Comparison of ENCODE assay signal across 11 cellular contexts in the genomic region with DNA sequence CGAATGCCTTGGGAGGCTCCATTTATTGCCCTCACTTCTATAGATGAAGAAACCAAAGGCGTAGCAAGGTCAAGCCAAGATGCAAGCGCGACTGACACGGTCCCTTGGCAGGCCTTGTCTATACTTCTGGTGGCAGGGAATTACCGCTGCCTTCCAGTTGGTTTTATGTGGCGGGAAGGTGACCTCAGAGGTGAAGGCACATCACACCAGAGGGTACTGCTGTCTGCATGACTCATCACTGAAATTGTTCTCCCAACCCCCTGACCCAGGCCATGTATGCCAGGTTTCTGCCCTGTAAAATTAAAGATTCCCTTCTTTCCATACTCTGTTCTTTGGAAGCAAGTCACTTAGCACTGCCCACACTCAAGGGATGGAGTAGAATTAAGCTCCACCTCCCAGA. TPM values are rescaled to one million over a fixed set of nuclear protein-coding genes. Genes with fewer than 3 reads are reported as not detected.
DNase-seq lines count a peak whose midpoint lies in the region; ATAC-seq and TF ChIP-seq lines count a peak whose summit lies in the region.
"Had no signal": no experiment of that assay in that cellular context is flagged by ENCODE, and none has a peak within 500 bp of the region (broad histone marks: within the 10 kb centered on the region; RNA-seq: fewer than 3 reads in every experiment).

No MANE protein-coding gene starts in this region.

- H3K9me3 Mint-ChIP-seq in activated CD4-positive, alpha-beta T cell treated with anti-CD3 and anti-CD28 coated beads, Interleukin-2, amount 10 ng/mL, durations not matched to agents 7 days and 5 days = no peaks in the 10 kb centered on the region

- H4K20me1 ChIP-seq in GM23248 (ENCODE audit: insufficient read depth) = no peaks in the 10 kb centered on the region; the same call in 1 of the 2 replicates
- no peaks in the 10 kb centered on the region for H4K20me1 ChIP-seq in SK-N-SH (ENCODE audit: insufficient read depth)

- H3K27me3 Mint-ChIP-seq in activated CD4-positive, alpha-beta T cell treated with anti-CD3 and anti-CD28 coated beads, Interleukin-2, amount 10 ng/mL, durations not matched to agents 7 days and 5 days = peaks cover 5% of the 10 kb centered on the region

- H3K36me3 Mint-ChIP-seq in activated CD4-positive, alpha-beta T cell treated with anti-CD3 and anti-CD28 coated beads, Interleukin-2, amount 10 ng/mL, durations not matched to agents 7 days and 5 days (ENCODE audit: low read depth) = no peaks in the 10 kb centered on the region
- H3K36me3 Mint-ChIP-seq: naive thymus-derived CD8-positive, alpha-beta T cell had no signal

- H2AFZ ChIP-seq in GM23248 = no peak overlapping the region
- H2AFZ ChIP-seq in SK-N-SH (ENCODE audit: low read depth) = no peak overlapping the region

- DNase-seq in GM23248 (peak; percentile 44), SK-N-SH (no peak), fibroblast of villous mesenchyme (ENCODE audit: low read depth) (peak; percentile 72), skeletal muscle cell (ENCODE audit: low read depth) (peak; percentile 58), upper lobe of right lung (no peak)
- no peak for DNase-seq in activated CD4-positive, alpha-beta T cell treated with anti-CD3 and anti-CD28 coated beads, Interleukin-2, amount 10 ng/mL, durations not matched to agents 7 days and 5 days
- DNase-seq: naive thymus-derived CD8-positive, alpha-beta T cell; stimulated activated CD4-positive, alpha-beta T cell treated with anti-CD3 and anti-CD28 coated beads, Interleukin-4, amount 100 ng/mL, for 24 hours; uterus had no signal

- peaks cover 58% of the 10 kb centered on the region for H3K4me1 ChIP-seq in GM23248 (ENCODE audit: insufficient read depth)
- H3K4me1 ChIP-seq in SK-N-SH (ENCODE audit: control insufficient read depth in 1 of 2, insufficient read depth in 2 of 2, low read depth in 1 of 2, low read length in 1 of 2) = peaks cover 0 to 35% of the 10 kb centered on the region in 2 experiments; a peak in 3 of 4 replicates
- peaks cover 68% of the 10 kb centered on the region for H3K4me1 ChIP-seq in upper lobe of right lung

- no peak for TF ChIP-seq EP300 in SK-N-SH (IDR thresholded peaks at IDR 0.05; ENCODE audit: borderline replicate concordance in 1 of 2, low read depth in 1 of 2, low read length in 1 of 2)

- WGBS in GM23248 (ENCODE audit: low coverage in 1 of 2, low lambda C conversion rate in 2 of 2, missing lambda C conversion rate in 2 of 2), 2 experiments = 96 to 98% methylated on average over 7 of the region's 7 CpGs
- WGBS in SK-N-SH (ENCODE audit: low lambda C conversion rate) = 90% methylated on average over 7 of the region's 7 CpGs

- POLR2A ChIA-PET in SK-N-SH (lab: Yijun Ruan, JAX) = no interaction called here
- POLR2A ChIA-PET in activated CD4-positive, alpha-beta T cell treated with anti-CD3 and anti-CD28 coated beads, Interleukin-2, amount 10 ng/mL, durations not matched to agents 7 days and 5 days (lab: Charles Lee) = no interaction called here

- H3K9me2 ChIP-seq in GM23248 (ENCODE audit: insufficient read depth) (no peaks in the 10 kb centered on the region), SK-N-SH (no peaks in the 10 kb centered on the region)

- CTCF ChIA-PET in SK-N-SH (lab: Yijun Ruan, JAX) = interaction anchor here (0.6 kb wide), 1 partner anchor 144 kb away, joined by 4 read pairs; no protein-coding TSS in a partner anchor
- CTCF ChIA-PET in activated CD4-positive, alpha-beta T cell treated with anti-CD3 and anti-CD28 coated beads, Interleukin-2, amount 10 ng/mL, durations not matched to agents 7 days and 5 days (lab: Charles Lee) = no interaction called here

- H3K9ac ChIP-seq in GM23248 (no peak overlapping the region), SK-N-SH (no peak overlapping the region)

- H3K27me3 ChIP-seq in GM23248 (replicated peaks; ENCODE audit: insufficient read depth) (no peaks in the 10 kb centered on the region), SK-N-SH (ENCODE audit: insufficient read depth) (no peaks in the 10 kb centered on the region), upper lobe of right lung (no peaks in the 10 kb centered on the region)
- H3K27me3 ChIP-seq: uterus had no signal

- H3K4me3 ChIP-seq in GM23248 (no peak overlapping the region), SK-N-SH (ENCODE audit: low read depth in 2 of 2, low read length in 1 of 2) (no peak overlapping the region), fibroblast of villous mesenchyme (ENCODE audit: low read depth, low read length) (no peak overlapping the region), skeletal muscle cell (ENCODE audit: low read depth, low read length) (no peak overlapping the region), upper lobe of right lung (no peak overlapping the region)
- H3K4me3 ChIP-seq: uterus had no signal

- H3K4me3 Mint-ChIP-seq in activated CD4-positive, alpha-beta T cell treated with anti-CD3 and anti-CD28 coated beads, Interleukin-2, amount 10 ng/mL, durations not matched to agents 7 days and 5 days = no peak overlapping the region
- H3K4me3 Mint-ChIP-seq: naive thymus-derived CD8-positive, alpha-beta T cell had no signal

- in situ Hi-C loops in GM23248 (cut with MboI) = loop anchor here (25.0 kb wide), 1 partner anchor 194 kb away; no protein-coding TSS in a partner anchor

- intact Hi-C loops in upper lobe of right lung (cut with DNase I) = no loop called here

- H3K36me3 ChIP-seq in GM23248 (ENCODE audit: low read depth) (peaks cover 12% of the 10 kb centered on the region; the same call in 1 of the 2 replicates), SK-N-SH (replicated peaks in 1 of 2; ENCODE audit: control insufficient read depth in 1 of 2, insufficient read depth in 2 of 2, low read length in 1 of 2) (no peaks in the 10 kb centered on the region), upper lobe of right lung (peaks cover 20% of the 10 kb centered on the region)
- H3K36me3 ChIP-seq: uterus had no signal

- no peak for TF ChIP-seq CTCF in SK-N-SH (IDR thresholded peaks at IDR 0.05)
- TF ChIP-seq CTCF in fibroblast of villous mesenchyme (IDR thresholded peaks at IDR 0.05; ENCODE audit: insufficient read depth, low read depth, low read length) = no peak
- no peak for TF ChIP-seq CTCF in upper lobe of right lung (IDR thresholded peaks at IDR 0.05)

- H3K4me1 Mint-ChIP-seq in activated CD4-positive, alpha-beta T cell treated with anti-CD3 and anti-CD28 coated beads, Interleukin-2, amount 10 ng/mL, durations not matched to agents 7 days and 5 days = peaks cover 10% of the 10 kb centered on the region

- ATAC-seq in upper lobe of right lung = no peak
- no peak for ATAC-seq in GM21381 (IDR thresholded peaks at IDR 0.05; ENCODE audit: unreplicated experiment)
- no peak for ATAC-seq in GM19351 (IDR thresholded peaks at IDR 0.05; ENCODE audit: unreplicated experiment)
- ATAC-seq: naive thymus-derived CD8-positive, alpha-beta T cell had no signal

- no peak overlapping the region for H3K4me2 ChIP-seq in GM23248 (ENCODE audit: unreplicated experiment)
- H3K4me2 ChIP-seq in SK-N-SH = no peak overlapping the region

- H3K79me2 ChIP-seq in GM23248 (ENCODE audit: insufficient read depth) = peaks cover 100% of the 10 kb centered on the region
- peaks cover 41% of the 10 kb centered on the region for H3K79me2 ChIP-seq in SK-N-SH (ENCODE audit: insufficient read depth)

- H3K27ac ChIP-seq in GM23248 (no peak overlapping the region), SK-N-SH (ENCODE audit: low read depth in 2 of 2, low read length in 1 of 2) (no peak overlapping the region), upper lobe of right lung (no peak overlapping the region)

- H3K27ac Mint-ChIP-seq in activated CD4-positive, alpha-beta T cell treated with anti-CD3 and anti-CD28 coated beads, Interleukin-2, amount 10 ng/mL, durations not matched to agents 7 days and 5 days = no peak overlapping the region
- H3K27ac Mint-ChIP-seq: naive thymus-derived CD8-positive, alpha-beta T cell had no signal

- H3F3A ChIP-seq in GM23248 (ENCODE audit: insufficient read depth) (peaks cover 61% of the 10 kb centered on the region), SK-N-SH (replicated peaks; ENCODE audit: insufficient read depth) (peaks cover 11% of the 10 kb centered on the region)

- TF ChIP-seq RAD21 in SK-N-SH (IDR thresholded peaks at IDR 0.05; ENCODE audit: low read length) = no peak

- H3K9me3 ChIP-seq in GM23248 (ENCODE audit: low read depth) = no peaks in the 10 kb centered on the region
- H3K9me3 ChIP-seq in SK-N-SH = no peaks in the 10 kb centered on the region
- H3K9me3 ChIP-seq in upper lobe of right lung = no peaks in the 10 kb centered on the region
- H3K9me3 ChIP-seq: uterus had no signal

TF ChIP-seq in SK-N-SH, 30 proteins besides CTCF, POLR2A, EP300 and RAD21 (continues in another document):
- TF ChIP-seq NFIC (IDR thresholded peaks at IDR 0.05; ENCODE audit: borderline replicate concordance) = peak; percentile 7; the same call in 1 of the 2 replicates
- TF ChIP-seq SMC3 (IDR thresholded peaks at IDR 0.05; ENCODE audit: low read depth, low read length) = no peak

RNA-seq across cellular contexts. Expression of a gene that starts 36.1 kb away (rescaled TPM):
- total RNA-seq in GM23248 (2014; rRNA removed; shearing (Covaris generic)) = 46.2 and 66.4 TPM in 2 replicates
- polyA plus RNA-seq in GM23248 (2016; fragmentation: Nextera tagmentation; extraction: Ambion mirVana) = 162 and 163 TPM in 2 replicates
- 85.0 and 91.8 TPM in 2 replicates for polyA plus RNA-seq in SK-N-SH (2012; rRNA removed)
- polyA plus RNA-seq in SK-N-SH (2012; cell fraction: cytosol; rRNA removed) = 103 and 119 TPM in 2 replicates
- polyA plus RNA-seq in SK-N-SH (2012; cell fraction: nucleus; rRNA removed) = 20.4 and 44.9 TPM in 2 replicates
- total RNA-seq in fibroblast of villous mesenchyme = 29.3 and 41.5 TPM in 2 replicates
- total RNA-seq in activated CD4-positive, alpha-beta T cell treated with anti-CD3 and anti-CD28 coated beads, Interleukin-2, amount 10 ng/mL, durations not matched to agents 7 days and 5 days = 10 to 100 TPM; 41.0 to 47.2 TPM
- total RNA-seq in upper lobe of right lung = 63.1 TPM

Comparison
In these comparisons a context has a peak if more than half of its experiments do, and no peak if none do; other contexts are left out.
1. DNase-seq: peak in GM23248 (single experiment), fibroblast of villous mesenchyme (single experiment) and skeletal muscle cell (single experiment); none in SK-N-SH (single experiment), activated CD4-positive, alpha-beta T cell treated with anti-CD3 and anti-CD28 coated beads, Interleukin-2, amount 10 ng/mL, durations not matched to agents 7 days and 5 days (single experiment) and upper lobe of right lung (single experiment).